ENCODE assay signal across 2 cellular contexts in genomic region chr2:62708751-62709150, GRCh38.
TF ChIP-seq lines count a peak whose summit lies in the region.

No MANE protein-coding gene starts in this region.

TF ChIP-seq in SK-N-SH, 30 proteins besides CTCF, POLR2A, EP300 and RAD21 (continued from another document):
- TF ChIP-seq MEF2A (IDR thresholded peaks at IDR 0.05; ENCODE audit: borderline replicate concordance, low read depth) = no peak
- TF ChIP-seq CHD2 (IDR thresholded peaks at IDR 0.05; ENCODE audit: low read length, partially characterized antibody) = no peak
- no peak for TF ChIP-seq SMC3 (IDR thresholded peaks at IDR 0.05; ENCODE audit: low read depth, low read length)

TF ChIP-seq in HepG2, 621 proteins besides CTCF, POLR2A, EP300 and RAD21 (continued from another document):
- TF ChIP-seq ZHX1 (CRISPR knock-in tag; IDR thresholded peaks at IDR 0.05; ENCODE audit: low read depth) (no peak), GMEB2 (CRISPR knock-in tag; IDR thresholded peaks at IDR 0.05; ENCODE audit: low read depth) (no peak), ZNF530 (CRISPR knock-in tag; IDR thresholded peaks at IDR 0.05; ENCODE audit: low read depth) (no peak), SAP130 (CRISPR knock-in tag; IDR thresholded peaks at IDR 0.05; ENCODE audit: low read depth) (peak; percentile 11; the same call in 1 of the 2 replicates), NR0B2 (CRISPR knock-in tag; IDR thresholded peaks at IDR 0.05) (no peak), THAP11 (CRISPR knock-in tag; IDR thresholded peaks at IDR 0.05) (0 out of 2 replicates have a peak, but pooled peaks have one; percentile 8), ZNF207 (IDR thresholded peaks at IDR 0.05; ENCODE audit: borderline replicate concordance) (no peak), ARNTL (CRISPR knock-in tag; IDR thresholded peaks at IDR 0.05) (no peak), ZNF232 (CRISPR knock-in tag; IDR thresholded peaks at IDR 0.05; ENCODE audit: borderline replicate concordance) (0 out of 2 replicates have a peak, but pooled peaks have one; percentile 27), STAG1 (CRISPR knock-in tag; IDR thresholded peaks at IDR 0.05) (0 out of 2 replicates have a peak, but pooled peaks have one; percentile 4), DBP (CRISPR knock-in tag; IDR thresholded peaks at IDR 0.05; ENCODE audit: not compliant biosample characterization) (peak; percentile 50), SOX13 (IDR thresholded peaks at IDR 0.05) (no peak), SOX13 (CRISPR knock-in tag; conservative IDR thresholded peaks at IDR 0.05 in 1 of 2, IDR thresholded peaks at IDR 0.05 in 1 of 2) (no peak), PAX8 (CRISPR knock-in tag; IDR thresholded peaks at IDR 0.05; ENCODE audit: borderline replicate concordance) (0 out of 2 replicates have a peak, but pooled peaks have one; percentile 49), GPBP1L1 (CRISPR knock-in tag; IDR thresholded peaks at IDR 0.05) (no peak), MIER2 (CRISPR knock-in tag; IDR thresholded peaks at IDR 0.05) (no peak), ZC3H13 (CRISPR knock-in tag; IDR thresholded peaks at IDR 0.05) (0 out of 2 replicates have a peak, but pooled peaks have one; percentile 16), KLF12 (CRISPR knock-in tag; IDR thresholded peaks at IDR 0.05; ENCODE audit: borderline replicate concordance) (0 out of 2 replicates have a peak, but pooled peaks have one; percentile 27), ZNF510 (CRISPR knock-in tag; IDR thresholded peaks at IDR 0.05; ENCODE audit: low read depth) (0 out of 2 replicates have a peak, but pooled peaks have one; percentile 65), ZNF775 (CRISPR knock-in tag; IDR thresholded peaks at IDR 0.05; ENCODE audit: borderline replicate concordance) (0 out of 2 replicates have a peak, but pooled peaks have one; percentile 24), GATAD2A (CRISPR knock-in tag; IDR thresholded peaks at IDR 0.05) (no peak), TAF1 (CRISPR knock-in tag; IDR thresholded peaks at IDR 0.05) (peak; percentile 38; the same call in 1 of the 2 replicates), ISL2 (CRISPR knock-in tag; IDR thresholded peaks at IDR 0.05) (0 out of 2 replicates have a peak, but pooled peaks have one; percentile 33), LCORL (IDR thresholded peaks at IDR 0.05) (no peak), LCORL (CRISPR knock-in tag; IDR thresholded peaks at IDR 0.05) (0 out of 2 replicates have a peak, but pooled peaks have one; percentile 16), ELF3 (CRISPR knock-in tag; IDR thresholded peaks at IDR 0.05) (0 out of 2 replicates have a peak, but pooled peaks have one; percentile 1), NCOA5 (CRISPR knock-in tag; IDR thresholded peaks at IDR 0.05) (no peak), NBN (conservative IDR thresholded peaks at IDR 0.05) (no peak)
- TF ChIP-seq, protein P1, sequence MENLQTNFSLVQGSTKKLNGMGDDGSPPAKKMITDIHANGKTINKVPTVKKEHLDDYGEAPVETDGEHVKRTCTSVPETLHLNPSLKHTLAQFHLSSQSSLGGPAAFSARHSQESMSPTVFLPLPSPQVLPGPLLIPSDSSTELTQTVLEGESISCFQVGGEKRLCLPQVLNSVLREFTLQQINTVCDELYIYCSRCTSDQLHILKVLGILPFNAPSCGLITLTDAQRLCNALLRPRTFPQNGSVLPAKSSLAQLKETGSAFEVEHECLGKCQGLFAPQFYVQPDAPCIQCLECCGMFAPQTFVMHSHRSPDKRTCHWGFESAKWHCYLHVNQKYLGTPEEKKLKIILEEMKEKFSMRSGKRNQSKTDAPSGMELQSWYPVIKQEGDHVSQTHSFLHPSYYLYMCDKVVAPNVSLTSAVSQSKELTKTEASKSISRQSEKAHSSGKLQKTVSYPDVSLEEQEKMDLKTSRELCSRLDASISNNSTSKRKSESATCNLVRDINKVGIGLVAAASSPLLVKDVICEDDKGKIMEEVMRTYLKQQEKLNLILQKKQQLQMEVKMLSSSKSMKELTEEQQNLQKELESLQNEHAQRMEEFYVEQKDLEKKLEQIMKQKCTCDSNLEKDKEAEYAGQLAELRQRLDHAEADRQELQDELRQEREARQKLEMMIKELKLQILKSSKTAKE (CRISPR knock-in tag; IDR thresholded peaks at IDR 0.05; ENCODE audit: borderline replicate concordance) = no peak
